8 cellular contexts compared by ENCODE assay signal in genomic region chr19:49870309-49870901, GRCh38. TPM values are rescaled to one million over a fixed set of nuclear protein-coding genes. Genes with fewer than 3 reads are reported as not detected.
DNase-seq lines count a peak whose midpoint lies in the region; ATAC-seq, FAIRE-seq and TF ChIP-seq lines count a peak whose summit lies in the region.

No MANE protein-coding gene starts in this region.

- H3K4me1 ChIP-seq in BLaER1 treated with 17β-estradiol and CSF1 and Interleukin-3, amounts not matched to agents 10 nM and 100 nM: peaks cover 47 to 87% (median 68%) of the 10 kb centered on the region in 10 experiments
- peaks cover 28% of the 10 kb centered on the region for H3K4me1 ChIP-seq in endothelial cell of umbilical vein (ENCODE audit: control insufficient read depth, extremely low read depth, insufficient read depth, low read length)

- H3K4me3 ChIP-seq in BLaER1 treated with 17β-estradiol and CSF1 and Interleukin-3, amounts not matched to agents 10 nM and 100 nM: peak overlapping the region; percentile 53 to 71 (median 62)
- H3K4me3 ChIP-seq in NB4 (ENCODE audit: low read depth, low read length) (peak overlapping the region; percentile 59), endothelial cell of umbilical vein (replicated peaks in 1 of 3; ENCODE audit: insufficient read depth in 1 of 3, low read depth in 1 of 3, low read length in 3 of 3) (peak overlapping the region in 2 of 3 experiments; percentile 30 to 53)

- peak overlapping the region; percentile 91 for H3K27ac Mint-ChIP-seq in neural crest cell (ENCODE audit: unreplicated experiment)

- ATAC-seq in HG03097 (IDR thresholded peaks at IDR 0.05; ENCODE audit: low FRiP score, unreplicated experiment): no peak

- H3K27me3 ChIP-seq in BLaER1 treated with 17β-estradiol and CSF1 and Interleukin-3, amounts not matched to agents 10 nM and 100 nM: no peaks in the 10 kb centered on the region
- H3K27me3 ChIP-seq in endothelial cell of umbilical vein (ENCODE audit: control insufficient read depth in 2 of 2, insufficient read depth in 2 of 2, low read length in 2 of 2): no peaks in the 10 kb centered on the region

- peaks cover 38% of the 10 kb centered on the region for H3K4me1 Mint-ChIP-seq in neural crest cell

- no peaks in the 10 kb centered on the region for H3K9me3 Mint-ChIP-seq in neural crest cell

- no peaks in the 10 kb centered on the region for H3K36me3 Mint-ChIP-seq in neural crest cell (ENCODE audit: low read depth)

- peaks cover 0 to 17% (median 15%) of the 10 kb centered on the region in 11 experiments; a peak in 19 of 22 replicates for H4K20me1 ChIP-seq in BLaER1 treated with 17β-estradiol and CSF1 and Interleukin-3, amounts not matched to agents 10 nM and 100 nM
- no peaks in the 10 kb centered on the region for H4K20me1 ChIP-seq in endothelial cell of umbilical vein (replicated peaks; ENCODE audit: control insufficient read depth, extremely low read depth, insufficient read depth, low read length)

- H3K9me3 ChIP-seq in BLaER1 treated with 17β-estradiol and CSF1 and Interleukin-3, amounts not matched to agents 10 nM and 100 nM (replicated peaks in 1 of 11): no peaks in the 10 kb centered on the region
- H3K9me3 ChIP-seq in endothelial cell of umbilical vein (replicated peaks; ENCODE audit: control insufficient read depth, insufficient read depth, low read length): no peaks in the 10 kb centered on the region

- peaks cover 12% of the 10 kb centered on the region for H3K27me3 Mint-ChIP-seq in neural crest cell (ENCODE audit: low read depth)

- no TSS peak for BruUV-seq in endothelial cell of umbilical vein (replicated peaks; lab: Mats Ljungman, UMichigan)

- dilution Hi-C loops in endothelial cell of umbilical vein (cut with MboI; ENCODE audit: extremely low pct_ligation_motif_present, low sequenced_read_pairs): no loop called here

- DNase-seq in NB4 (ENCODE audit: low read depth) (no peak), endothelial cell of umbilical vein (ENCODE audit: low read depth, low spot score) (no peak), neural crest cell (ENCODE audit: low read depth, low spot score) (no peak), A172 (ENCODE audit: low spot score) (no peak), NCI-H2029 treated with DMSO at 0.1 percent for 48 hours (lab: John Stamatoyannopoulos, UW) (no peak), G401 (ENCODE audit: low spot score) (no peak)

- CTCF ChIA-PET in endothelial cell of umbilical vein (lab: Charles Lee): no interaction called here

- no peak for TF ChIP-seq POLR2A in NB4 (IDR thresholded peaks at IDR 0.05; ENCODE audit: extremely low read depth, insufficient read length)
- TF ChIP-seq POLR2A in endothelial cell of umbilical vein (IDR thresholded peaks at IDR 0.05; ENCODE audit: low read depth, low read length): peak; percentile 7

- peak overlapping the region; percentile 87 for H3K4me3 Mint-ChIP-seq in neural crest cell

- H3K9me1 ChIP-seq in endothelial cell of umbilical vein (replicated peaks; ENCODE audit: control insufficient read depth, extremely low read depth, insufficient read depth, low read length): no peaks in the 10 kb centered on the region

- intact Hi-C loops in endothelial cell of umbilical vein (cut with micrococcal nuclease): no loop called here

- TF ChIP-seq CTCF in NB4 (IDR thresholded peaks at IDR 0.05; ENCODE audit: low read depth, low read length) (no peak), endothelial cell of umbilical vein (IDR thresholded peaks at IDR 0.05; ENCODE audit: extremely low read depth in 1 of 2, insufficient read depth in 1 of 2, low read depth in 1 of 2, low read length in 2 of 2) (no peak), neural crest cell (conservative IDR thresholded peaks at IDR 0.05) (no peak)

- peak overlapping the region; percentile 89 to 99 (median 94) for H3K4me2 ChIP-seq in BLaER1 treated with 17β-estradiol and CSF1 and Interleukin-3, amounts not matched to agents 10 nM and 100 nM
- peak overlapping the region; percentile 45 for H3K4me2 ChIP-seq in endothelial cell of umbilical vein (ENCODE audit: insufficient read depth, low read length)

- peak overlapping the region; percentile 70 to 89 (median 79); a peak in 21 of 22 replicates for H3K27ac ChIP-seq in BLaER1 treated with 17β-estradiol and CSF1 and Interleukin-3, amounts not matched to agents 10 nM and 100 nM
- no peak overlapping the region for H3K27ac ChIP-seq in endothelial cell of umbilical vein (ENCODE audit: insufficient read depth, low read depth, low read length)

- in situ Hi-C loops in G401 (cut with HindIII; ENCODE audit: low sequenced_read_pairs): no loop called here

- H2AFZ ChIP-seq in endothelial cell of umbilical vein (ENCODE audit: low read depth, low read length): peak overlapping the region; percentile 53

- FAIRE-seq in endothelial cell of umbilical vein (lab: Jason Lieb, UNC): no peak

- H3K36me3 ChIP-seq in BLaER1 treated with 17β-estradiol and CSF1 and Interleukin-3, amounts not matched to agents 10 nM and 100 nM: peaks cover 0 to 44% (median 13%) of the 10 kb centered on the region in 11 experiments; a peak in 13 of 22 replicates
- peaks cover 0 to 9% of the 10 kb centered on the region in 2 experiments for H3K36me3 ChIP-seq in endothelial cell of umbilical vein (ENCODE audit: control insufficient read depth in 2 of 2, extremely low read depth in 1 of 2, insufficient read depth in 2 of 2, low read length in 2 of 2)

- peak overlapping the region; percentile 76 to 86 (median 82) for H3K9ac ChIP-seq in BLaER1 treated with 17β-estradiol and CSF1 and Interleukin-3, amounts not matched to agents 10 nM and 100 nM
- H3K9ac ChIP-seq in endothelial cell of umbilical vein (replicated peaks; ENCODE audit: extremely low read depth, insufficient read depth, low read length): no peak overlapping the region

- POLR2A ChIA-PET in endothelial cell of umbilical vein (lab: Charles Lee): no interaction called here

- peaks cover 23% of the 10 kb centered on the region for H3K79me2 ChIP-seq in endothelial cell of umbilical vein (ENCODE audit: control insufficient read depth, insufficient read depth, low read length)

RNA-seq across cellular contexts. Expression of gene PNKP, which starts 3.0 kb away (rescaled TPM):
- total RNA-seq in endothelial cell of umbilical vein (112 and 114 TPM in 2 replicates), neural crest cell (131 and 135 TPM in 2 replicates)
- 39.4 and 48.4 TPM in 2 replicates for polyA plus RNA-seq in endothelial cell of umbilical vein
- polyA plus RNA-seq in endothelial cell of umbilical vein (2011; cell fraction: cytosol; rRNA removed): 15.1 and 23.9 TPM in 2 replicates
- polyA plus RNA-seq in endothelial cell of umbilical vein (2011; cell fraction: nucleus; rRNA removed): 204 and 217 TPM in 2 replicates
- 40.6 and 46.0 TPM in 2 replicates for polyA plus RNA-seq in endothelial cell of umbilical vein (2012)
- polyA minus RNA-seq in endothelial cell of umbilical vein: 18.4 and 25.4 TPM in 2 replicates
- 20.7 TPM for polyA minus RNA-seq in endothelial cell of umbilical vein (2011; cell fraction: cytosol; rRNA and poly(A)+ RNA removed)
- polyA minus RNA-seq in endothelial cell of umbilical vein (2011; cell fraction: nucleus; rRNA and poly(A)+ RNA removed): 49.5 and 90.5 TPM in 2 replicates
- 50.7 and 63.0 TPM in 2 replicates for total RNA-seq in A172 (2014; rRNA removed; shearing (Covaris generic))
- 90.2 and 111 TPM in 2 replicates for total RNA-seq in G401 (2014; rRNA removed; shearing (Covaris generic))

RNA-seq across cellular contexts. Expression of gene AKT1S1, which starts 6.8 kb away (rescaled TPM):
- total RNA-seq in endothelial cell of umbilical vein (61.9 and 64.2 TPM in 2 replicates), neural crest cell (38.6 and 39.6 TPM in 2 replicates)
- polyA plus RNA-seq in endothelial cell of umbilical vein: 68.3 and 76.8 TPM in 2 replicates
- polyA plus RNA-seq in endothelial cell of umbilical vein (2011; cell fraction: cytosol; rRNA removed): 40.2 and 49.3 TPM in 2 replicates
- 59.7 and 65.1 TPM in 2 replicates for polyA plus RNA-seq in endothelial cell of umbilical vein (2011; cell fraction: nucleus; rRNA removed)
- polyA plus RNA-seq in endothelial cell of umbilical vein (2012): 36.2 and 63.1 TPM in 2 replicates
- polyA minus RNA-seq in endothelial cell of umbilical vein: 20.8 and 26.9 TPM in 2 replicates
- 41.1 TPM for polyA minus RNA-seq in endothelial cell of umbilical vein (2011; cell fraction: cytosol; rRNA and poly(A)+ RNA removed)
- 25.5 and 31.2 TPM in 2 replicates for polyA minus RNA-seq in endothelial cell of umbilical vein (2011; cell fraction: nucleus; rRNA and poly(A)+ RNA removed)
- total RNA-seq in A172 (2014; rRNA removed; shearing (Covaris generic)): 19.2 and 22.7 TPM in 2 replicates
- 14.0 and 18.0 TPM in 2 replicates for total RNA-seq in G401 (2014; rRNA removed; shearing (Covaris generic))

RNA-seq across cellular contexts. Expression of gene TBC1D17, which starts 7.1 kb away (rescaled TPM):
- total RNA-seq in endothelial cell of umbilical vein (36.1 and 39.3 TPM in 2 replicates), neural crest cell (30.5 and 34.5 TPM in 2 replicates)
- 34.2 and 37.4 TPM in 2 replicates for polyA plus RNA-seq in endothelial cell of umbilical vein
- polyA plus RNA-seq in endothelial cell of umbilical vein (2011; cell fraction: cytosol; rRNA removed): 25.8 and 33.1 TPM in 2 replicates
- polyA plus RNA-seq in endothelial cell of umbilical vein (2011; cell fraction: nucleus; rRNA removed): 38.7 and 57.3 TPM in 2 replicates
- 31.3 and 35.6 TPM in 2 replicates for polyA plus RNA-seq in endothelial cell of umbilical vein (2012)
- polyA minus RNA-seq in endothelial cell of umbilical vein: 18.3 and 23.3 TPM in 2 replicates
- polyA minus RNA-seq in endothelial cell of umbilical vein (2011; cell fraction: cytosol; rRNA and poly(A)+ RNA removed): 11.8 TPM
- 16.7 and 21.3 TPM in 2 replicates for polyA minus RNA-seq in endothelial cell of umbilical vein (2011; cell fraction: nucleus; rRNA and poly(A)+ RNA removed)
- total RNA-seq in A172 (2014; rRNA removed; shearing (Covaris generic)): 10.1 and 11.9 TPM in 2 replicates
- 6.5 and 7.6 TPM in 2 replicates for total RNA-seq in G401 (2014; rRNA removed; shearing (Covaris generic))

RNA-seq across cellular contexts. Expression of gene PTOV1, which starts 19.4 kb away (rescaled TPM):
- total RNA-seq in endothelial cell of umbilical vein: 184 and 187 TPM in 2 replicates
- 116 and 125 TPM in 2 replicates for polyA plus RNA-seq in endothelial cell of umbilical vein
- polyA plus RNA-seq in endothelial cell of umbilical vein (2011; cell fraction: cytosol; rRNA removed): 93.1 and 118 TPM in 2 replicates
- polyA plus RNA-seq in endothelial cell of umbilical vein (2011; cell fraction: nucleus; rRNA removed): 257 and 302 TPM in 2 replicates
- polyA plus RNA-seq in endothelial cell of umbilical vein (2012): 96.0 and 145 TPM in 2 replicates
- 55.3 and 80.9 TPM in 2 replicates for polyA minus RNA-seq in endothelial cell of umbilical vein
- polyA minus RNA-seq in endothelial cell of umbilical vein (2011; cell fraction: cytosol; rRNA and poly(A)+ RNA removed): 56.8 TPM
- polyA minus RNA-seq in endothelial cell of umbilical vein (2011; cell fraction: nucleus; rRNA and poly(A)+ RNA removed): 61.0 and 83.2 TPM in 2 replicates
- total RNA-seq in neural crest cell: 453 and 466 TPM in 2 replicates
- total RNA-seq in A172 (2014; rRNA removed; shearing (Covaris generic)): 119 and 139 TPM in 2 replicates
- 147 and 166 TPM in 2 replicates for total RNA-seq in G401 (2014; rRNA removed; shearing (Covaris generic))

RNA-seq across cellular contexts. Expression of gene IL4I1, which starts 26.3 kb away (rescaled TPM):
- total RNA-seq in endothelial cell of umbilical vein (5.6 and 9.1 TPM in 2 replicates), neural crest cell (0.12 and 0.41 TPM in 2 replicates)
- 5.0 and 7.4 TPM in 2 replicates for polyA plus RNA-seq in endothelial cell of umbilical vein
- 2.5 and 4.7 TPM in 2 replicates for polyA plus RNA-seq in endothelial cell of umbilical vein (2011; cell fraction: cytosol; rRNA removed)
- polyA plus RNA-seq in endothelial cell of umbilical vein (2011; cell fraction: nucleus; rRNA removed): 1.9 and 4.1 TPM in 2 replicates
- 5.7 and 10.8 TPM in 2 replicates for polyA plus RNA-seq in endothelial cell of umbilical vein (2012)
- 5.0 and 5.3 TPM in 2 replicates for polyA minus RNA-seq in endothelial cell of umbilical vein
- polyA minus RNA-seq in endothelial cell of umbilical vein (2011; cell fraction: cytosol; rRNA and poly(A)+ RNA removed): not detected
- 0.96 and 1.8 TPM in 2 replicates for polyA minus RNA-seq in endothelial cell of umbilical vein (2011; cell fraction: nucleus; rRNA and poly(A)+ RNA removed)
- total RNA-seq in A172 (2014; rRNA removed; shearing (Covaris generic)): 6.4 and 15.4 TPM in 2 replicates
- 0.07 and 0.80 TPM in 2 replicates for total RNA-seq in G401 (2014; rRNA removed; shearing (Covaris generic))
